ENCODE assay signal across 21 cellular contexts in the genomic region with DNA sequence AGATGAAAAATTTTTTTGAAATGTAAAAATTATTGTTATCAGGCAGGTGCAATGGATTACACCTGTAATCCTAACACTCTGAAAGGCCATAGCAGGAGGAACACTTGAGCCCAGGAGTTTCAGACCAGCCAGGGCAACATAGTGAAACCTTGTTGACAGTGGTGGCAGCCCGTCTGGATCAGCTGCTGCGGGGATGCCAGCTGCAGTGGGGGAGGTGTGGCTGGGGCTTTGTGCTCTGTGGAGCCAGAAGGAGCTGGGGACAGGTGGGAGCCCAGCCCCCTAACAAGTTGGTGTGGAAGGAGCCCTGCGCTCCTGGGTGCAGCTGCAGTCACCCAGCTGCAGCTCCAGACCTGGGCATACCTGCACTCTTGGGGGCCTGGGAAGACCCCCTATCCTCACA.
A peak's percentile ranks its signal among the peaks of the same experiment; 100 is the strongest.
DNase-seq lines count a peak whose midpoint lies in the region; ATAC-seq and TF ChIP-seq lines count a peak whose summit lies in the region.
"Had no signal": no experiment of that assay in that cellular context is flagged by ENCODE, and none has a peak within 500 bp of the region (broad histone marks: within the 10 kb centered on the region; RNA-seq: fewer than 3 reads in every experiment).

No MANE protein-coding gene starts in this region.

- H3K36me3 ChIP-seq in mucosa of descending colon (ENCODE audit: low read depth) (no peaks in the 10 kb centered on the region), upper lobe of right lung (no peaks in the 10 kb centered on the region), colonic mucosa (no peaks in the 10 kb centered on the region)
- H3K36me3 ChIP-seq: heart left ventricle, ovary, right lobe of liver had no signal

- no peaks in the 10 kb centered on the region for H3K9me3 ChIP-seq in mucosa of descending colon
- no peaks in the 10 kb centered on the region for H3K9me3 ChIP-seq in upper lobe of right lung
- H3K9me3 ChIP-seq in colonic mucosa, result no peaks in the 10 kb centered on the region
- H3K9me3 ChIP-seq: A549, heart left ventricle, ovary, right lobe of liver had no signal

- intact Hi-C loops in mucosa of descending colon (cut with DNase I, micrococcal nuclease) (no loop called here), upper lobe of right lung (cut with DNase I) (loop anchor here (10.0 kb wide), 1 partner anchor 560 kb away; no protein-coding TSS in a partner anchor), colonic mucosa (cut with DNase I) (no loop called here)

- H3K4me1 ChIP-seq in mucosa of descending colon (ENCODE audit: low read depth), result no peaks in the 10 kb centered on the region
- no peaks in the 10 kb centered on the region for H3K4me1 ChIP-seq in upper lobe of right lung
- H3K4me1 ChIP-seq in colonic mucosa, result no peaks in the 10 kb centered on the region
- H3K4me1 ChIP-seq: A549, heart left ventricle, right lobe of liver had no signal

- H3K27me3 ChIP-seq in upper lobe of right lung, result no peaks in the 10 kb centered on the region
- no peaks in the 10 kb centered on the region for H3K27me3 ChIP-seq in colonic mucosa
- H3K27me3 ChIP-seq: ovary, right lobe of liver had no signal

- H3K9ac ChIP-seq in colonic mucosa (ENCODE audit: low read depth in 2 of 2, low read length in 2 of 2), result no peak overlapping the region

- ATAC-seq in mucosa of descending colon (peak; percentile 27), omental fat pad (ENCODE audit: low FRiP score) (no peak), upper lobe of right lung (no peak)
- ATAC-seq: A549, GM23338, heart left ventricle, right lobe of liver had no signal

- H3K4me3 ChIP-seq in mucosa of descending colon (no peak overlapping the region), upper lobe of right lung (no peak overlapping the region), colonic mucosa (no peak overlapping the region)
- H3K4me3 ChIP-seq: A549, GM23338, heart left ventricle, lung, ovary, right lobe of liver had no signal

- DNase-seq in NCI-H1694 (lab: John Stamatoyannopoulos, UW), result peak; percentile 4
- DNase-seq in NCI-H1694 treated with DMSO at 0.1 percent for 48 hours (lab: John Stamatoyannopoulos, UW), result no peak
- DNase-seq in NCI-H1092 (lab: John Stamatoyannopoulos, UW), result peak; percentile 41
- peak; percentile 42 for DNase-seq in NCI-H524 treated with DMSO at 0.1 percent for 48 hours (lab: John Stamatoyannopoulos, UW)
- DNase-seq in mucosa of descending colon, result no peak
- DNase-seq in omental fat pad (ENCODE audit: low spot score), result no peak
- no peak for DNase-seq in upper lobe of right lung
- DNase-seq in colonic mucosa, result no peak
- DNase-seq: activated CD4-positive, alpha-beta T cell treated with anti-CD3 and anti-CD28 coated beads, Interleukin-2, amount 10 ng/mL, durations not matched to agents 7 days and 5 days; activated naive CD4-positive, alpha-beta T cell; aorta; C1 segment of cervical spinal cord; cerebellar nuclear complex; DMS79; heart left ventricle; ovary; right lobe of liver; trophoblast cell had no signal

- TF ChIP-seq CTCF in mucosa of descending colon (IDR thresholded peaks at IDR 0.05) (no peak), omental fat pad (IDR thresholded peaks at IDR 0.05) (no peak), upper lobe of right lung (IDR thresholded peaks at IDR 0.05) (no peak), colonic mucosa (IDR thresholded peaks at IDR 0.05) (no peak)

- no peak overlapping the region for H3K27ac ChIP-seq in upper lobe of right lung
- H3K27ac ChIP-seq in colonic mucosa, result no peak overlapping the region
- H3K27ac ChIP-seq: A549, heart left ventricle, ovary, right lobe of liver had no signal

Comparison
In these comparisons a context has a peak if more than half of its experiments do, and no peak if none do; other contexts are left out.
1. DNase-seq: peak in NCI-H1694 (single experiment), NCI-H1092 (single experiment) and NCI-H524 treated with DMSO at 0.1 percent for 48 hours (single experiment); none in NCI-H1694 treated with DMSO at 0.1 percent for 48 hours (single experiment), mucosa of descending colon (0 of 3), omental fat pad (single experiment), upper lobe of right lung (single experiment) and colonic mucosa (single experiment).